Comparison of ENCODE assay signal across 36 cellular contexts in the genomic region with DNA sequence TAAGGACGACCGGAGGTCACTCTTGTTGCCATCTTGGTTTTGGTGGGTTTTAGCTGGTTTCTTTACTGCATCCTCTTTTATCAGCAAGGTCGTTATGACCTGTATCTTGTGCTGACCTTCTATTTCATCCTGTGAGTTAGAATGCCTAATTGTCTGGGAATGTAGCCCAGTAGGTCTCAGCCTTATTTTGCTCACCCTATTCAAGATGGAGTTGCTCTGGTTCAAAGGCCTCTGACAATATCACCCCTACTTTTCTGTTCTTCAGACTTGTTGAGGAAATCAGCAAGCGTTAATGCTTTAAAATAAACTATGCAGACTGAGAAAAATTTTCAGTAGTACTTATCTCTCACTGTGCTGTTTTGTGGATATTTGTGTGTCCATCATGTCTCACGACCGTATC.
"Had no signal": no experiment of that assay in that cellular context is flagged by ENCODE, and none has a peak within 500 bp of the region (broad histone marks: within the 10 kb centered on the region; RNA-seq: fewer than 3 reads in every experiment).

No MANE protein-coding gene starts in this region.

- H3K36me3 ChIP-seq: MG63 had no signal

- H3K9me3 ChIP-seq: MG63 had no signal

- DNase-seq: Karpas-422, Kasumi-1, MG63, MM.1S, MV-4-11, NCI-H1048, NCI-H1092, NCI-H1092 treated with DMSO at 0.1 percent for 48 hours, NCI-H1105, NCI-H1105 treated with DMSO at 0.1 percent for 48 hours, NCI-H1417, NCI-H1417 treated with DMSO at 0.1 percent for 48 hours, NCI-H1436, NCI-H1436 treated with DMSO at 0.1 percent for 48 hours, NCI-H146, NCI-H1694, NCI-H1694 treated with DMSO at 0.1 percent for 48 hours, NCI-H187, NCI-H187 treated with DMSO at 0.1 percent for 48 hours, NCI-H1930, NCI-H2029, NCI-H2029 treated with DMSO at 0.1 percent for 48 hours, NCI-H2081, NCI-H2081 treated with DMSO at 0.1 percent for 48 hours, NCI-H2107, NCI-H2171, NCI-H2171 treated with DMSO at 0.1 percent for 48 hours, NCI-H2227 treated with DMSO at 0.1 percent for 48 hours, NCI-H226, NCI-H345, NCI-H446, NCI-H446 treated with DMSO at 0.1 percent for 48 hours, NCI-H510A, NCI-H510A treated with DMSO at 0.1 percent for 48 hours, NCI-H524, NCI-H524 treated with DMSO at 0.1 percent for 48 hours had no signal

- H3K4me3 ChIP-seq: MG63 had no signal
